In genomic region chr6:56542367-56543331, GRCh38 we compare ENCODE assay signal across 1 cellular context.
TF ChIP-seq lines count a peak whose summit lies in the region.

No MANE protein-coding gene starts in this region.

TF ChIP-seq in HEK293, 187 proteins besides CTCF, POLR2A, EP300 and RAD21 (continued from another document and continues in another):
- TF ChIP-seq, protein P1, sequence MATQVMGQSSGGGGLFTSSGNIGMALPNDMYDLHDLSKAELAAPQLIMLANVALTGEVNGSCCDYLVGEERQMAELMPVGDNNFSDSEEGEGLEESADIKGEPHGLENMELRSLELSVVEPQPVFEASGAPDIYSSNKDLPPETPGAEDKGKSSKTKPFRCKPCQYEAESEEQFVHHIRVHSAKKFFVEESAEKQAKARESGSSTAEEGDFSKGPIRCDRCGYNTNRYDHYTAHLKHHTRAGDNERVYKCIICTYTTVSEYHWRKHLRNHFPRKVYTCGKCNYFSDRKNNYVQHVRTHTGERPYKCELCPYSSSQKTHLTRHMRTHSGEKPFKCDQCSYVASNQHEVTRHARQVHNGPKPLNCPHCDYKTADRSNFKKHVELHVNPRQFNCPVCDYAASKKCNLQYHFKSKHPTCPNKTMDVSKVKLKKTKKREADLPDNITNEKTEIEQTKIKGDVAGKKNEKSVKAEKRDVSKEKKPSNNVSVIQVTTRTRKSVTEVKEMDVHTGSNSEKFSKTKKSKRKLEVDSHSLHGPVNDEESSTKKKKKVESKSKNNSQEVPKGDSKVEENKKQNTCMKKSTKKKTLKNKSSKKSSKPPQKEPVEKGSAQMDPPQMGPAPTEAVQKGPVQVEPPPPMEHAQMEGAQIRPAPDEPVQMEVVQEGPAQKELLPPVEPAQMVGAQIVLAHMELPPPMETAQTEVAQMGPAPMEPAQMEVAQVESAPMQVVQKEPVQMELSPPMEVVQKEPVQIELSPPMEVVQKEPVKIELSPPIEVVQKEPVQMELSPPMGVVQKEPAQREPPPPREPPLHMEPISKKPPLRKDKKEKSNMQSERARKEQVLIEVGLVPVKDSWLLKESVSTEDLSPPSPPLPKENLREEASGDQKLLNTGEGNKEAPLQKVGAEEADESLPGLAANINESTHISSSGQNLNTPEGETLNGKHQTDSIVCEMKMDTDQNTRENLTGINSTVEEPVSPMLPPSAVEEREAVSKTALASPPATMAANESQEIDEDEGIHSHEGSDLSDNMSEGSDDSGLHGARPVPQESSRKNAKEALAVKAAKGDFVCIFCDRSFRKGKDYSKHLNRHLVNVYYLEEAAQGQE (tag by site-specific recombination; IDR thresholded peaks at IDR 0.05): peak; percentile 66; the same call in 1 of the 2 replicates
- TF ChIP-seq ZNF341 (tag by site-specific recombination; IDR thresholded peaks at IDR 0.05; ENCODE audit: low read depth): peak; percentile 97
- TF ChIP-seq ZIC2 (tag by site-specific recombination; IDR thresholded peaks at IDR 0.05): peak; percentile 92
- TF ChIP-seq, protein P2, sequence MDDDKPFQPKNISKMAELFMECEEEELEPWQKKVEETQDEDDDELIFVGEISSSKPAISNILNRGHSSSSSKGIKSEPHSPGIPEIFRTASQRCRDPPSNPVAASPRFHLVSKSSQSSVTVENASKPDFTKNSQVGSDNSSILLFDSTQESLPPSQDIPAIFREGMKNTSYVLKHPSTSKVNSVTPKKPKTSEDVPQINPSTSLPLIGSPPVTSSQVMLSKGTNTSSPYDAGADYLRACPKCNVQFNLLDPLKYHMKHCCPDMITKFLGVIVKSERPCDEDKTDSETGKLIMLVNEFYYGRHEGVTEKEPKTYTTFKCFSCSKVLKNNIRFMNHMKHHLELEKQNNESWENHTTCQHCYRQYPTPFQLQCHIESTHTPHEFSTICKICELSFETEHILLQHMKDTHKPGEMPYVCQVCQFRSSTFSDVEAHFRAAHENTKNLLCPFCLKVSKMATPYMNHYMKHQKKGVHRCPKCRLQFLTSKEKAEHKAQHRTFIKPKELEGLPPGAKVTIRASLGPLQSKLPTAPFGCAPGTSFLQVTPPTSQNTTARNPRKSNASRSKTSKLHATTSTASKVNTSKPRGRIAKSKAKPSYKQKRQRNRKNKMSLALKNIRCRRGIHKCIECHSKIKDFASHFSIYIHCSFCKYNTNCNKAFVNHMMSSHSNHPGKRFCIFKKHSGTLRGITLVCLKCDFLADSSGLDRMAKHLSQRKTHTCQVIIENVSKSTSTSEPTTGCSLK (tag by site-specific recombination; IDR thresholded peaks at IDR 0.05): no peak
- no peak for TF ChIP-seq ZNF521 (tag by site-specific recombination; IDR thresholded peaks at IDR 0.05)
- TF ChIP-seq, protein P3, sequence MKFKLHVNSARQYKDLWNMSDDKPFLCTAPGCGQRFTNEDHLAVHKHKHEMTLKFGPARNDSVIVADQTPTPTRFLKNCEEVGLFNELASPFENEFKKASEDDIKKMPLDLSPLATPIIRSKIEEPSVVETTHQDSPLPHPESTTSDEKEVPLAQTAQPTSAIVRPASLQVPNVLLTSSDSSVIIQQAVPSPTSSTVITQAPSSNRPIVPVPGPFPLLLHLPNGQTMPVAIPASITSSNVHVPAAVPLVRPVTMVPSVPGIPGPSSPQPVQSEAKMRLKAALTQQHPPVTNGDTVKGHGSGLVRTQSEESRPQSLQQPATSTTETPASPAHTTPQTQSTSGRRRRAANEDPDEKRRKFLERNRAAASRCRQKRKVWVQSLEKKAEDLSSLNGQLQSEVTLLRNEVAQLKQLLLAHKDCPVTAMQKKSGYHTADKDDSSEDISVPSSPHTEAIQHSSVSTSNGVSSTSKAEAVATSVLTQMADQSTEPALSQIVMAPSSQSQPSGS (tag by site-specific recombination; IDR thresholded peaks at IDR 0.05; ENCODE audit: low read depth): peak; percentile 86
- TF ChIP-seq, protein P4, sequence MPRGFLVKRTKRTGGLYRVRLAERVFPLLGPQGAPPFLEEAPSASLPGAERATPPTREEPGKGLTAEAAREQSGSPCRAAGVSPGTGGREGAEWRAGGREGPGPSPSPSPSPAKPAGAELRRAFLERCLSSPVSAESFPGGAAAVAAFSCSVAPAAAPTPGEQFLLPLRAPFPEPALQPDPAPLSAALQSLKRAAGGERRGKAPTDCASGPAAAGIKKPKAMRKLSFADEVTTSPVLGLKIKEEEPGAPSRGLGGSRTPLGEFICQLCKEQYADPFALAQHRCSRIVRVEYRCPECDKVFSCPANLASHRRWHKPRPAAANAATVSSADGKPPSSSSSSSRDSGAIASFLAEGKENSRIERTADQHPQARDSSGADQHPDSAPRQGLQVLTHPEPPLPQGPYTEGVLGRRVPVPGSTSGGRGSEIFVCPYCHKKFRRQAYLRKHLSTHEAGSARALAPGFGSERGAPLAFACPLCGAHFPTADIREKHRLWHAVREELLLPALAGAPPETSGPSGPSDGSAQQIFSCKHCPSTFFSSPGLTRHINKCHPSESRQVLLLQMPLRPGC (tag by site-specific recombination; IDR thresholded peaks at IDR 0.05): peak; percentile 26; the same call in 1 of the 2 replicates
- TF ChIP-seq ZNF585B (tag by site-specific recombination; IDR thresholded peaks at IDR 0.05): no peak
- peak; percentile 91; the same call in 1 of the 2 replicates for TF ChIP-seq ZXDB (tag by site-specific recombination; IDR thresholded peaks at IDR 0.05)
- TF ChIP-seq PRDM10 (tag by site-specific recombination; IDR thresholded peaks at IDR 0.05): peak; percentile 69
- TF ChIP-seq, protein P5, sequence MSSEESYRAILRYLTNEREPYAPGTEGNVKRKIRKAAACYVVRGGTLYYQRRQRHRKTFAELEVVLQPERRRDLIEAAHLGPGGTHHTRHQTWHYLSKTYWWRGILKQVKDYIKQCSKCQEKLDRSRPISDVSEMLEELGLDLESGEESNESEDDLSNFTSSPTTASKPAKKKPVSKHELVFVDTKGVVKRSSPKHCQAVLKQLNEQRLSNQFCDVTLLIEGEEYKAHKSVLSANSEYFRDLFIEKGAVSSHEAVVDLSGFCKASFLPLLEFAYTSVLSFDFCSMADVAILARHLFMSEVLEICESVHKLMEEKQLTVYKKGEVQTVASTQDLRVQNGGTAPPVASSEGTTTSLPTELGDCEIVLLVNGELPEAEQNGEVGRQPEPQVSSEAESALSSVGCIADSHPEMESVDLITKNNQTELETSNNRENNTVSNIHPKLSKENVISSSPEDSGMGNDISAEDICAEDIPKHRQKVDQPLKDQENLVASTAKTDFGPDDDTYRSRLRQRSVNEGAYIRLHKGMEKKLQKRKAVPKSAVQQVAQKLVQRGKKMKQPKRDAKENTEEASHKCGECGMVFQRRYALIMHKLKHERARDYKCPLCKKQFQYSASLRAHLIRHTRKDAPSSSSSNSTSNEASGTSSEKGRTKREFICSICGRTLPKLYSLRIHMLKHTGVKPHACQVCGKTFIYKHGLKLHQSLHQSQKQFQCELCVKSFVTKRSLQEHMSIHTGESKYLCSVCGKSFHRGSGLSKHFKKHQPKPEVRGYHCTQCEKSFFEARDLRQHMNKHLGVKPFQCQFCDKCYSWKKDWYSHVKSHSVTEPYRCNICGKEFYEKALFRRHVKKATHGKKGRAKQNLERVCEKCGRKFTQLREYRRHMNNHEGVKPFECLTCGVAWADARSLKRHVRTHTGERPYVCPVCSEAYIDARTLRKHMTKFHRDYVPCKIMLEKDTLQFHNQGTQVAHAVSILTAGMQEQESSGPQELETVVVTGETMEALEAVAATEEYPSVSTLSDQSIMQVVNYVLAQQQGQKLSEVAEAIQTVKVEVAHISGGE (tag by site-specific recombination; conservative IDR thresholded peaks at IDR 0.05; ENCODE audit: low read depth): peak; percentile 35; the same call in 1 of the 2 replicates
- TF ChIP-seq ZNF146 (tag by site-specific recombination; IDR thresholded peaks at IDR 0.05): 0 out of 2 replicates have a peak, but pooled peaks have one; percentile 2
- peak; percentile 75 for TF ChIP-seq ZNF394 (tag by site-specific recombination; IDR thresholded peaks at IDR 0.05; ENCODE audit: borderline replicate concordance)
- TF ChIP-seq ZNF366 (tag by site-specific recombination; conservative IDR thresholded peaks at IDR 0.05): peak; percentile 95
- peak; percentile 89 for TF ChIP-seq SP7 (tag by site-specific recombination; IDR thresholded peaks at IDR 0.05)
- TF ChIP-seq, protein P6, sequence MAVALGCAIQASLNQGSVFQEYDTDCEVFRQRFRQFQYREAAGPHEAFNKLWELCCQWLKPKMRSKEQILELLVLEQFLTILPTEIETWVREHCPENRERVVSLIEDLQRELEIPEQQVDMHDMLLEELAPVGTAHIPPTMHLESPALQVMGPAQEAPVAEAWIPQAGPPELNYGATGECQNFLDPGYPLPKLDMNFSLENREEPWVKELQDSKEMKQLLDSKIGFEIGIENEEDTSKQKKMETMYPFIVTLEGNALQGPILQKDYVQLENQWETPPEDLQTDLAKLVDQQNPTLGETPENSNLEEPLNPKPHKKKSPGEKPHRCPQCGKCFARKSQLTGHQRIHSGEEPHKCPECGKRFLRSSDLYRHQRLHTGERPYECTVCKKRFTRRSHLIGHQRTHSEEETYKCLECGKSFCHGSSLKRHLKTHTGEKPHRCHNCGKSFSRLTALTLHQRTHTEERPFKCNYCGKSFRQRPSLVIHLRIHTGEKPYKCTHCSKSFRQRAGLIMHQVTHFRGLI (tag by site-specific recombination; IDR thresholded peaks at IDR 0.05): 0 out of 2 replicates have a peak, but pooled peaks have one; percentile 16
- TF ChIP-seq ZBTB20 (tag by site-specific recombination; IDR thresholded peaks at IDR 0.05): peak; percentile 98
- no peak for TF ChIP-seq ZNF514 (tag by site-specific recombination; IDR thresholded peaks at IDR 0.05)
- 0 out of 2 replicates have a peak, but pooled peaks have one; percentile 53 for TF ChIP-seq ZNF24 (tag by site-specific recombination; IDR thresholded peaks at IDR 0.05)
- TF ChIP-seq ZBTB8A (tag by site-specific recombination; IDR thresholded peaks at IDR 0.05): peak; percentile 97
- TF ChIP-seq ZNF558 (tag by site-specific recombination; IDR thresholded peaks at IDR 0.05): no peak
- no peak for TF ChIP-seq ZNF768 (tag by site-specific recombination; IDR thresholded peaks at IDR 0.05)
- TF ChIP-seq IKZF3 (tag by site-specific recombination; IDR thresholded peaks at IDR 0.05): peak; percentile 79
- TF ChIP-seq ZSCAN5A (tag by site-specific recombination; IDR thresholded peaks at IDR 0.05): 0 out of 2 replicates have a peak, but pooled peaks have one; percentile 46
- 0 out of 2 replicates have a peak, but pooled peaks have one; percentile 38 for TF ChIP-seq ZNF561 (tag by site-specific recombination; IDR thresholded peaks at IDR 0.05; ENCODE audit: borderline replicate concordance)
- TF ChIP-seq KLF1 (tag by site-specific recombination; IDR thresholded peaks at IDR 0.05): peak; percentile 85
- TF ChIP-seq KLF8 (tag by site-specific recombination; IDR thresholded peaks at IDR 0.05): peak; percentile 77; the same call in 1 of the 2 replicates
- TF ChIP-seq ZSCAN30 (tag by site-specific recombination; IDR thresholded peaks at IDR 0.05): peak; percentile 89
- TF ChIP-seq ZNF404 (tag by site-specific recombination; IDR thresholded peaks at IDR 0.05): no peak
- TF ChIP-seq HOXC10 (CRISPR knock-in tag; IDR thresholded peaks at IDR 0.05): 0 out of 2 replicates have a peak, but pooled peaks have one; percentile 25
- TF ChIP-seq ZNF600 (tag by site-specific recombination; IDR thresholded peaks at IDR 0.05): peak; percentile 100
- TF ChIP-seq, protein P7, sequence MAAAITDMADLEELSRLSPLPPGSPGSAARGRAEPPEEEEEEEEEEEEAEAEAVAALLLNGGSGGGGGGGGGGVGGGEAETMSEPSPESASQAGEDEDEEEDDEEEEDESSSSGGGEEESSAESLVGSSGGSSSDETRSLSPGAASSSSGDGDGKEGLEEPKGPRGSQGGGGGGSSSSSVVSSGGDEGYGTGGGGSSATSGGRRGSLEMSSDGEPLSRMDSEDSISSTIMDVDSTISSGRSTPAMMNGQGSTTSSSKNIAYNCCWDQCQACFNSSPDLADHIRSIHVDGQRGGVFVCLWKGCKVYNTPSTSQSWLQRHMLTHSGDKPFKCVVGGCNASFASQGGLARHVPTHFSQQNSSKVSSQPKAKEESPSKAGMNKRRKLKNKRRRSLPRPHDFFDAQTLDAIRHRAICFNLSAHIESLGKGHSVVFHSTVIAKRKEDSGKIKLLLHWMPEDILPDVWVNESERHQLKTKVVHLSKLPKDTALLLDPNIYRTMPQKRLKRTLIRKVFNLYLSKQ (tag by site-specific recombination; IDR thresholded peaks at IDR 0.05; ENCODE audit: borderline replicate concordance): no peak
- peak; percentile 74 for TF ChIP-seq KLF9 (tag by site-specific recombination; IDR thresholded peaks at IDR 0.05; ENCODE audit: low read depth)
- TF ChIP-seq ZNF610 (tag by site-specific recombination; IDR thresholded peaks at IDR 0.05; ENCODE audit: borderline replicate concordance): 0 out of 2 replicates have a peak, but pooled peaks have one; percentile 63
- peak; percentile 38; the same call in 1 of the 2 replicates for TF ChIP-seq ZFHX2 (tag by site-specific recombination; conservative IDR thresholded peaks at IDR 0.05)
